ENCODE assay signal across 22 cellular contexts in the genomic region with DNA sequence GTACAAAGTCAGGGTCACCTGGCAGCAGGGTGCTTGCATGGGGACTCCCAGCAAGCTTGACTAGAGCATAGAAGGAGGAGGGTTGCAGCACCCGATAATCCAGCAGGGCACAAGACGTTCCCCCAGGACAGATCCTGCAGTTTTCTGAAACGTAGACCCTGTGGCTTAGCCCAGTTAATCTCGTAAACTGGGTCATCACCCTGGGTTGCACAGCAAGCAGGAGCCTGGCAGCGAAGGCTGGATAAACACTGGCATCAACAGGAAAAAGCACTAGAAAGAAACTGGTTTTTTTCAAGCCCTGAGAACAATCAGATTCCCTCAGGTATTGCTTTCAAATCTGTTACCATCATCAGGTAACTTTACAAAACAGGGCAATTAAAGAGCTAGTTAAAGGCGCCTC.
"Had no signal": no experiment of that assay in that cellular context is flagged by ENCODE, and none has a peak within 500 bp of the region (broad histone marks: within the 10 kb centered on the region; RNA-seq: fewer than 3 reads in every experiment).

No MANE protein-coding gene starts in this region.

- DNase-seq: activated B cell treated with CpG ODN at 0.5 μM for 24 hours; activated CD4-positive, alpha-beta memory T cell treated with anti-CD3 and anti-CD28 coated beads, Interleukin-2, amount 10 ng/mL, durations not matched to agents 7 days and 5 days; activated CD4-positive, alpha-beta T cell treated with anti-CD3 and anti-CD28 coated beads for 1 hour; activated CD4-positive, alpha-beta T cell treated with anti-CD3 and anti-CD28 coated beads for 48 hours; activated CD8-positive, alpha-beta memory T cell treated with anti-CD3 and anti-CD28 coated beads for 24 hours; activated CD8-positive, alpha-beta memory T cell treated with anti-CD3 and anti-CD28 coated beads, Interleukin-2, amount 10 ng/mL, durations not matched to agents 7 days and 5 days; activated CD8-positive, alpha-beta memory T cell treated with anti-CD3 and anti-CD28 coated beads, Interleukin-2, amount 50 U/mL, for 48 hours; activated effector memory CD4-positive, alpha-beta T cell treated with Interleukin-2 at 50 U/mL for 16 hours; activated naive CD4-positive, alpha-beta T cell treated with anti-CD3 and anti-CD28 coated beads, Interleukin-2, amount 10 ng/mL, durations not matched to agents 7 days and 5 days; activated naive CD8-positive, alpha-beta T cell treated with anti-CD3 and anti-CD28 coated beads, Interleukin-2, amount 50 U/mL, for 24 hours; activated T-cell treated with anti-CD3 and anti-CD28 coated beads, Interleukin-2, amount 50 U/mL, for 48 hours; IMR-90; Karpas-422; NCI-H1105; NCI-H1417 treated with DMSO at 0.1 percent for 48 hours; NCI-H187 treated with DMSO at 0.1 percent for 48 hours; NCI-H2081; NCI-H345; NCI-H526; NCI-H748 treated with DMSO at 0.1 percent for 48 hours; SHP77; SJCRH30 had no signal
